Comparison of ENCODE assay signal across 9 cellular contexts in the genomic region with DNA sequence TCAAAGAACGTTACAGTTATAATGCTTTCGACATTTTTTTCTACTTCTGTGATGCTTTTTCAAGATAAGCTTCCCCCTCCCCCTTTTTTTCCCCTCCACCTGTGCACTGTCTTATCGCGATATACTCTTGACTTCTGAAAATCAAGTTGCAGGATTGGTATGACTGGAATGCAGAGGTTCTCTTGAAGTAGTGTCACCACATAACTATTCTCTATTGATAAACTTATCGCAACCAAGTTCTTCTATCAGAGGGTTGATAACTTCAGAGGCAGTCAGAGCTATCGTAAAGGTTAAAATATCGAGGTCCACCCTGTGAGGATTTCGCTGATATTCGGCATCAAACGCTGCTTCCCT. TPM values are rescaled to one million over a fixed set of nuclear protein-coding genes. Genes with fewer than 3 reads are reported as not detected.
DNase-seq lines count a peak whose midpoint lies in the region; ATAC-seq and TF ChIP-seq lines count a peak whose summit lies in the region.
"Had no signal": no experiment of that assay in that cellular context is flagged by ENCODE, and none has a peak within 500 bp of the region (broad histone marks: within the 10 kb centered on the region; RNA-seq: fewer than 3 reads in every experiment).

No MANE protein-coding gene starts in this region.

- H3K4me1 ChIP-seq in HCT116 (ENCODE audit: control insufficient read depth in 1 of 2, insufficient read depth in 2 of 2, low read length in 2 of 2) (peaks cover 11 to 13% of the 10 kb centered on the region in 2 experiments), suprapubic skin (peaks cover 24% of the 10 kb centered on the region)

- DNase-seq in ACHN (peak; percentile 80), HCT116 (ENCODE audit: low read depth, low spot score) (no peak), iris pigment epithelial cell (ENCODE audit: low read depth) (peak; percentile 62), suprapubic skin (ENCODE audit: low spot score in 2 of 2) (no peak)
- no peak for DNase-seq in activated T-helper 2 cell treated with anti-CD3 and anti-CD28 coated beads, Interferon-gamma antibody, Interleukin-2, Interleukin-4, amounts not matched to agents 10 μg/mL and 5 μg/mL and 100 μg/mL, durations not matched to agents 14 hours and 24 hours and 36 hours (ENCODE audit: low spot score)

- H4K20me1 ChIP-seq in HCT116 (ENCODE audit: insufficient read depth): no peaks in the 10 kb centered on the region

- peak overlapping the region; percentile 83 for H3K27ac Mint-ChIP-seq in activated T-helper 2 cell treated with anti-CD3 and anti-CD28 coated beads, Interferon-gamma antibody, Interleukin-2, Interleukin-4, amounts not matched to agents 10 μg/mL and 5 μg/mL and 100 μg/mL, durations not matched to agents 14 hours and 24 hours and 36 hours

- intact Hi-C loops in HCT116 (cut with micrococcal nuclease): loop anchor here (10.0 kb wide), 1 partner anchor 324 kb away; no protein-coding TSS in a partner anchor
- intact Hi-C loops in activated T-helper 2 cell treated with anti-CD3 and anti-CD28 coated beads, Interferon-gamma antibody, Interleukin-2, Interleukin-4, amounts not matched to agents 10 μg/mL and 5 μg/mL and 100 μg/mL, durations not matched to agents 14 hours and 24 hours and 36 hours (cut with micrococcal nuclease): loop anchor here (10.0 kb wide), 1 partner anchor 414 kb away; the partner anchor contains the start of gene PAK4

- peak overlapping the region; percentile 71 for H3K9ac ChIP-seq in HCT116 (ENCODE audit: low read length)

- in situ Hi-C loops in ACHN (cut with HindIII; ENCODE audit: low pct_ligation_motif_present, low pct_unique_long_range_greater_than_20kb, low sequenced_read_pairs): no loop called here

- peak overlapping the region; percentile 86 for H3K27ac ChIP-seq in HCT116 (ENCODE audit: low read depth, low read length)
- peak overlapping the region; percentile 94 for H3K27ac ChIP-seq in suprapubic skin

- H3K4me3 ChIP-seq in HCT116 (replicated peaks in 1 of 2; ENCODE audit: low read depth in 1 of 2, low read length in 2 of 2) (peak overlapping the region; percentile 78 to 82), suprapubic skin (peak overlapping the region; percentile 89)

- no peak for TF ChIP-seq POLR2A in HCT116 (IDR thresholded peaks at IDR 0.05; ENCODE audit: borderline replicate concordance, extremely low read depth, insufficient read depth, insufficient read length)
- no peak for TF ChIP-seq POLR2A in suprapubic skin (IDR thresholded peaks at IDR 0.05)

- H2AFZ ChIP-seq in HCT116 (ENCODE audit: low read depth, low read length, poor library complexity, severe bottlenecking): no peak overlapping the region

- H3K36me3 ChIP-seq in HCT116 (ENCODE audit: control insufficient read depth in 1 of 2, insufficient read depth in 2 of 2, low read length in 2 of 2): no peaks in the 10 kb centered on the region
- H3K36me3 ChIP-seq in suprapubic skin: no peaks in the 10 kb centered on the region

- peaks cover 19% of the 10 kb centered on the region for H3K4me1 Mint-ChIP-seq in activated T-helper 2 cell treated with anti-CD3 and anti-CD28 coated beads, Interferon-gamma antibody, Interleukin-2, Interleukin-4, amounts not matched to agents 10 μg/mL and 5 μg/mL and 100 μg/mL, durations not matched to agents 14 hours and 24 hours and 36 hours (ENCODE audit: low read depth)

- no TSS peak for BruUV-seq in HCT116 (replicated peaks; lab: Mats Ljungman, UMichigan)

- CTCF ChIA-PET in HCT116 (lab: Charles Lee): interaction anchor here (1.6 kb wide), 1 partner anchor 134 kb away, joined by 4 read pairs; no protein-coding TSS in a partner anchor

- no peaks in the 10 kb centered on the region for H3K9me3 Mint-ChIP-seq in activated T-helper 2 cell treated with anti-CD3 and anti-CD28 coated beads, Interferon-gamma antibody, Interleukin-2, Interleukin-4, amounts not matched to agents 10 μg/mL and 5 μg/mL and 100 μg/mL, durations not matched to agents 14 hours and 24 hours and 36 hours

- no peak for TF ChIP-seq RAD21 in HCT116 (IDR thresholded peaks at IDR 0.05; ENCODE audit: low read depth)

- RAD21 ChIA-PET in HCT116 (lab: Charles Lee; ENCODE audit: low non-redundant PET in 1 of 2, low total read pairs in 2 of 2, uncharacterized antibody in 2 of 2, unreplicated experiment in 2 of 2): no interaction called here

- no peaks in the 10 kb centered on the region for H3K27me3 ChIP-seq in HCT116 (ENCODE audit: insufficient read depth, low read length)
- H3K27me3 ChIP-seq in suprapubic skin: no peaks in the 10 kb centered on the region

- H3K36me3 Mint-ChIP-seq in activated T-helper 2 cell treated with anti-CD3 and anti-CD28 coated beads, Interferon-gamma antibody, Interleukin-2, Interleukin-4, amounts not matched to agents 10 μg/mL and 5 μg/mL and 100 μg/mL, durations not matched to agents 14 hours and 24 hours and 36 hours (ENCODE audit: low read depth): peaks cover 23% of the 10 kb centered on the region

- WGBS in suprapubic skin: 3% methylated on average over 10 of the region's 10 CpGs

- H3K9me2 ChIP-seq in HCT116 (ENCODE audit: insufficient read depth): no peaks in the 10 kb centered on the region

- POLR2A ChIA-PET in HCT116 (lab: Charles Lee): interaction anchor here (1.6 kb wide), 1 partner anchor 103 kb away, joined by 5 read pairs; the partner anchor contains the start of gene RPS16

- H3K4me3 Mint-ChIP-seq in activated T-helper 2 cell treated with anti-CD3 and anti-CD28 coated beads, Interferon-gamma antibody, Interleukin-2, Interleukin-4, amounts not matched to agents 10 μg/mL and 5 μg/mL and 100 μg/mL, durations not matched to agents 14 hours and 24 hours and 36 hours (ENCODE audit: low read depth): peak overlapping the region; percentile 89

- peaks cover 16% of the 10 kb centered on the region for H3K79me2 ChIP-seq in HCT116 (ENCODE audit: insufficient read depth, low read length)

- TF ChIP-seq CTCF in HCT116 (IDR thresholded peaks at IDR 0.05 in 2 of 3, conservative IDR thresholded peaks at IDR 0.05 in 1 of 3; ENCODE audit: borderline replicate concordance in 1 of 3, insufficient read depth in 1 of 3, low read depth in 2 of 3, low read length in 2 of 3) (no peak), suprapubic skin (IDR thresholded peaks at IDR 0.05) (no peak)

- no peaks in the 10 kb centered on the region for H3K27me3 Mint-ChIP-seq in activated T-helper 2 cell treated with anti-CD3 and anti-CD28 coated beads, Interferon-gamma antibody, Interleukin-2, Interleukin-4, amounts not matched to agents 10 μg/mL and 5 μg/mL and 100 μg/mL, durations not matched to agents 14 hours and 24 hours and 36 hours (ENCODE audit: low read depth)

- TF ChIP-seq EP300 in suprapubic skin (IDR thresholded peaks at IDR 0.05): no peak

- ATAC-seq in HCT116 (peak; percentile 16), HG02588 (IDR thresholded peaks at IDR 0.05; ENCODE audit: unreplicated experiment) (no peak), GM19452 (IDR thresholded peaks at IDR 0.05; ENCODE audit: unreplicated experiment) (no peak), HG03442 (IDR thresholded peaks at IDR 0.05; ENCODE audit: unreplicated experiment) (no peak)

- H3K4me2 ChIP-seq in HCT116 (ENCODE audit: low read length): peak overlapping the region; percentile 93

- H3K9me3 ChIP-seq in HCT116 (ENCODE audit: control insufficient read depth in 1 of 2, insufficient read depth in 1 of 2, low read depth in 1 of 2, low read length in 2 of 2) (no peaks in the 10 kb centered on the region), suprapubic skin (no peaks in the 10 kb centered on the region)

TF ChIP-seq in HCT116, 20 proteins besides CTCF, POLR2A, EP300 and RAD21:
- no peak for TF ChIP-seq TCF7L2 (IDR thresholded peaks at IDR 0.05; ENCODE audit: borderline replicate concordance, extremely low read depth, insufficient read depth, insufficient read length)
- no peak for TF ChIP-seq FOSL1 (IDR thresholded peaks at IDR 0.05; ENCODE audit: low read depth)
- TF ChIP-seq EGR1 (IDR thresholded peaks at IDR 0.05; ENCODE audit: low read depth): 0 out of 2 replicates have a peak, but pooled peaks have one; percentile 4
- TF ChIP-seq ZNF274 (IDR thresholded peaks at IDR 0.05; ENCODE audit: low read depth, low read length): no peak
TF ChIP-seq in HCT116: peak in this region for 1.

RNA-seq across cellular contexts. Expression of gene EID2, which starts 0.8 kb away (rescaled TPM):
- total RNA-seq in HCT116 (2021; ENCODE audit: unreplicated experiment) (11.7 TPM), suprapubic skin (10 to 100 TPM in 2 of 4 donors, 1 to 10 TPM in 2; 7.5 to 14.5 (median 12.1) TPM)
- 6.2 and 7.0 TPM in 2 replicates for polyA plus RNA-seq in HCT116 (2012)
- total RNA-seq in activated T-helper 2 cell treated with anti-CD3 and anti-CD28 coated beads, Interferon-gamma antibody, Interleukin-2, Interleukin-4, amounts not matched to agents 10 μg/mL and 5 μg/mL and 100 μg/mL, durations not matched to agents 14 hours and 24 hours and 36 hours: 17.2 and 18.3 TPM in 2 replicates

RNA-seq across cellular contexts. Expression of gene EID2B, which starts 6.5 kb away (rescaled TPM):
- total RNA-seq in HCT116 (2021; ENCODE audit: unreplicated experiment) (1.2 TPM), suprapubic skin (1 to 10 TPM in 2 of 4 donors, under 1 TPM in 2; 0.80 to 2.4 (median 1.2) TPM)
- 0.42 and 0.91 TPM in 2 replicates for polyA plus RNA-seq in HCT116 (2012)
- 3.5 and 4.1 TPM in 2 replicates for total RNA-seq in activated T-helper 2 cell treated with anti-CD3 and anti-CD28 coated beads, Interferon-gamma antibody, Interleukin-2, Interleukin-4, amounts not matched to agents 10 μg/mL and 5 μg/mL and 100 μg/mL, durations not matched to agents 14 hours and 24 hours and 36 hours

RNA-seq across cellular contexts. Expression of gene SELENOV, which starts 24.2 kb away (rescaled TPM):
- not detected for total RNA-seq in HCT116 (2021; ENCODE audit: unreplicated experiment)
- not detected in 2 replicates for polyA plus RNA-seq in HCT116 (2012)
- not detected in 2 replicates for total RNA-seq in activated T-helper 2 cell treated with anti-CD3 and anti-CD28 coated beads, Interferon-gamma antibody, Interleukin-2, Interleukin-4, amounts not matched to agents 10 μg/mL and 5 μg/mL and 100 μg/mL, durations not matched to agents 14 hours and 24 hours and 36 hours
- not detected for total RNA-seq in suprapubic skin
- total RNA-seq: lung microvascular endothelial cell had no signal

RNA-seq across cellular contexts. Expression of gene DLL3, which starts 40.4 kb away (rescaled TPM):
- total RNA-seq in HCT116 (2021; ENCODE audit: unreplicated experiment): 0.17 TPM
- 0.03 and 0.07 TPM in 2 replicates for polyA plus RNA-seq in HCT116 (2012)
- 1.6 and 1.8 TPM in 2 replicates for total RNA-seq in activated T-helper 2 cell treated with anti-CD3 and anti-CD28 coated beads, Interferon-gamma antibody, Interleukin-2, Interleukin-4, amounts not matched to agents 10 μg/mL and 5 μg/mL and 100 μg/mL, durations not matched to agents 14 hours and 24 hours and 36 hours
- total RNA-seq in suprapubic skin: not detected

RNA-seq across cellular contexts. Expression of gene TIMM50, which starts 58.5 kb away (rescaled TPM):
- 111 TPM for total RNA-seq in HCT116 (2021; ENCODE audit: unreplicated experiment)
- polyA plus RNA-seq in HCT116 (2012): 97.4 and 117 TPM in 2 replicates
- 110 and 115 TPM in 2 replicates for total RNA-seq in activated T-helper 2 cell treated with anti-CD3 and anti-CD28 coated beads, Interferon-gamma antibody, Interleukin-2, Interleukin-4, amounts not matched to agents 10 μg/mL and 5 μg/mL and 100 μg/mL, durations not matched to agents 14 hours and 24 hours and 36 hours
- total RNA-seq in suprapubic skin: 10 to 100 TPM; 44.9 to 57.9 (median 50.6) TPM

Comparison
In these comparisons a context has a peak if more than half of its experiments do, and no peak if none do; other contexts are left out.
1. DNase-seq: peak in ACHN (single experiment) and iris pigment epithelial cell (single experiment); none in HCT116 (single experiment), activated T-helper 2 cell treated with anti-CD3 and anti-CD28 coated beads, Interferon-gamma antibody, Interleukin-2, Interleukin-4, amounts not matched to agents 10 μg/mL and 5 μg/mL and 100 μg/mL, durations not matched to agents 14 hours and 24 hours and 36 hours (single experiment) and suprapubic skin (0 of 2).